ENCODE assay signal across 10 cellular contexts in genomic region chr12:93019240-93019910, GRCh38.
"Had no signal": no experiment of that assay in that cellular context is flagged by ENCODE, and none has a peak within 500 bp of the region (broad histone marks: within the 10 kb centered on the region; RNA-seq: fewer than 3 reads in every experiment).

No MANE protein-coding gene starts in this region.

- H3K4me1 ChIP-seq: tibial artery had no signal

- H3K27me3 ChIP-seq: tibial artery had no signal

- H3K27me3 Mint-ChIP-seq: activated naive CD4-positive, alpha-beta T cell treated with anti-CD3 and anti-CD28 coated beads, Interleukin-2, amount 10 ng/mL, durations not matched to agents 7 days and 5 days had no signal

- H3K27ac ChIP-seq: tibial artery had no signal

- H3K4me1 Mint-ChIP-seq: activated naive CD4-positive, alpha-beta T cell treated with anti-CD3 and anti-CD28 coated beads, Interleukin-2, amount 10 ng/mL, durations not matched to agents 7 days and 5 days had no signal

- H3K27ac Mint-ChIP-seq: activated naive CD4-positive, alpha-beta T cell treated with anti-CD3 and anti-CD28 coated beads, Interleukin-2, amount 10 ng/mL, durations not matched to agents 7 days and 5 days; activated T-helper 2 cell treated with anti-CD3 and anti-CD28 coated beads, Interferon-gamma antibody, Interleukin-2, Interleukin-4, amounts not matched to agents 10 μg/mL and 5 μg/mL and 100 μg/mL, durations not matched to agents 14 hours and 24 hours and 36 hours had no signal

- H3K4me3 Mint-ChIP-seq: activated naive CD4-positive, alpha-beta T cell treated with anti-CD3 and anti-CD28 coated beads, Interleukin-2, amount 10 ng/mL, durations not matched to agents 7 days and 5 days had no signal

- H3K36me3 ChIP-seq: tibial artery had no signal

- H3K36me3 Mint-ChIP-seq: activated naive CD4-positive, alpha-beta T cell treated with anti-CD3 and anti-CD28 coated beads, Interleukin-2, amount 10 ng/mL, durations not matched to agents 7 days and 5 days had no signal

- DNase-seq: activated naive CD4-positive, alpha-beta T cell treated with anti-CD3 and anti-CD28 coated beads, Interleukin-2, amount 10 ng/mL, durations not matched to agents 7 days and 5 days; central memory CD4-positive, alpha-beta T cell; cortex of kidney; effector memory CD4-positive, alpha-beta T cell; left cardiac atrium; mammary epithelial cell; T-helper 2 cell; tibial artery had no signal

- H3K9me3 ChIP-seq: tibial artery had no signal

- H3K9me3 Mint-ChIP-seq: activated naive CD4-positive, alpha-beta T cell treated with anti-CD3 and anti-CD28 coated beads, Interleukin-2, amount 10 ng/mL, durations not matched to agents 7 days and 5 days; activated T-helper 2 cell treated with anti-CD3 and anti-CD28 coated beads, Interferon-gamma antibody, Interleukin-2, Interleukin-4, amounts not matched to agents 10 μg/mL and 5 μg/mL and 100 μg/mL, durations not matched to agents 14 hours and 24 hours and 36 hours had no signal

- H3K4me3 ChIP-seq: skin epidermis, tibial artery had no signal
